In genomic region chr3:10759495-10759894, GRCh38 we compare ENCODE assay signal across 23 cellular contexts. TPM values are rescaled to one million over a fixed set of nuclear protein-coding genes. Genes with fewer than 3 reads are reported as not detected.
DNase-seq lines count a peak whose midpoint lies in the region; ATAC-seq, FAIRE-seq and TF ChIP-seq lines count a peak whose summit lies in the region.
"Had no signal": no experiment of that assay in that cellular context is flagged by ENCODE, and none has a peak within 500 bp of the region (broad histone marks: within the 10 kb centered on the region; RNA-seq: fewer than 3 reads in every experiment).

No MANE protein-coding gene starts in this region.

- no peak overlapping the region for H3K4me2 ChIP-seq in HepG2 (ENCODE audit: low read depth, low read length)
- H3K4me2 ChIP-seq: BLaER1 treated with 17β-estradiol and CSF1 and Interleukin-3, amounts not matched to agents 10 nM and 100 nM had no signal

- H3K9ac ChIP-seq in HepG2 (ENCODE audit: insufficient read depth, low read depth, low read length), result no peak overlapping the region
- H3K9ac ChIP-seq: BLaER1 treated with 17β-estradiol and CSF1 and Interleukin-3, amounts not matched to agents 10 nM and 100 nM had no signal

- H3K4me3 ChIP-seq in HepG2 (replicated peaks in 1 of 3; ENCODE audit: insufficient read depth in 1 of 3, low read depth in 2 of 3, low read length in 3 of 3) (no peak overlapping the region), right lobe of liver (no peak overlapping the region)
- H3K4me3 ChIP-seq: BLaER1 treated with 17β-estradiol and CSF1 and Interleukin-3, amounts not matched to agents 10 nM and 100 nM had no signal

- H3K36me3 Mint-ChIP-seq in nephron progenitor cell (ENCODE audit: low read depth), result no peaks in the 10 kb centered on the region
- H3K36me3 Mint-ChIP-seq: CD8-positive, alpha-beta T cell had no signal

- BruUV-seq in HepG2 (replicated peaks; lab: Mats Ljungman, UMichigan), result no TSS peak

- no peaks in the 10 kb centered on the region for H3K9me3 Mint-ChIP-seq in nephron progenitor cell
- H3K9me3 Mint-ChIP-seq: CD4-positive, alpha-beta T cell; CD8-positive, alpha-beta T cell had no signal

- TF ChIP-seq CTCF in HepG2 (CRISPR knock-in tag; IDR thresholded peaks at IDR 0.05), result no peak
- no peak for TF ChIP-seq CTCF in right lobe of liver (IDR thresholded peaks at IDR 0.05)
- TF ChIP-seq CTCF in VCaP (conservative IDR thresholded peaks at IDR 0.05), result no peak
- no peak for TF ChIP-seq CTCF in nephron progenitor cell (IDR thresholded peaks at IDR 0.05)

- H3K27me3 Mint-ChIP-seq in nephron progenitor cell (ENCODE audit: low read depth, poor library complexity), result peaks cover 51% of the 10 kb centered on the region

- H4K20me1 ChIP-seq in HepG2 (ENCODE audit: insufficient read depth, low read length), result 0 out of 2 replicates have a peak, but pooled peaks cover 3% of the 10 kb centered on the region
- H4K20me1 ChIP-seq: BLaER1 treated with 17β-estradiol and CSF1 and Interleukin-3, amounts not matched to agents 10 nM and 100 nM had no signal

- H3K27ac ChIP-seq in HepG2 (ENCODE audit: extremely low read length, insufficient read depth, low read length) (no peak overlapping the region), right lobe of liver (no peak overlapping the region), VCaP (peak overlapping the region; percentile 7; the same call in 1 of the 2 replicates)
- H3K27ac ChIP-seq: 22Rv1; BLaER1 treated with 17β-estradiol and CSF1 and Interleukin-3, amounts not matched to agents 10 nM and 100 nM; C4-2B had no signal

- TF ChIP-seq RAD21 in HepG2 (CRISPR knock-in tag; IDR thresholded peaks at IDR 0.05), result no peak

- H3K27ac Mint-ChIP-seq in nephron progenitor cell, result no peak overlapping the region
- H3K27ac Mint-ChIP-seq: CD4-positive, alpha-beta T cell; CD8-positive, alpha-beta T cell had no signal

- no peaks in the 10 kb centered on the region for H3K9me3 ChIP-seq in HepG2 (ENCODE audit: low read length)
- no peaks in the 10 kb centered on the region for H3K9me3 ChIP-seq in right lobe of liver
- H3K9me3 ChIP-seq: BLaER1 treated with 17β-estradiol and CSF1 and Interleukin-3, amounts not matched to agents 10 nM and 100 nM; Caco-2 had no signal

- H3K4me1 Mint-ChIP-seq in nephron progenitor cell, result no peaks in the 10 kb centered on the region

- in situ Hi-C loops in HepG2 (cut with HindIII; ENCODE audit: extremely low pct_ligation_motif_present, low pct_unique_long_range_greater_than_20kb), result loop anchor here (5.0 kb wide), 2 partner anchors 123 to 303 kb away; no protein-coding TSS in a partner anchor

- POLR2A ChIA-PET in HepG2 (lab: Yijun Ruan, JAX), result no interaction called here

- ATAC-seq in HepG2 (no peak), right lobe of liver (no peak)
- ATAC-seq: CD8-positive, alpha-beta T cell had no signal

- CTCF ChIA-PET in HepG2 (lab: Yijun Ruan, JAX; ENCODE audit: low intra/inter-chr PET ratio, low total read pairs), result interaction anchor here (1.4 to 5.3 kb wide), 2 partner anchors 125 to 300 kb away, joined by 9 to 45 read pairs; no protein-coding TSS in a partner anchor

- TF ChIP-seq EP300 in HepG2 (IDR thresholded peaks at IDR 0.05; ENCODE audit: low read depth in 2 of 2, low read length in 2 of 2) (no peak), HepG2 (CRISPR knock-in tag; IDR thresholded peaks at IDR 0.05; ENCODE audit: borderline replicate concordance) (no peak)

- peaks cover 17% of the 10 kb centered on the region; the same call in 1 of the 2 replicates for H3K4me1 ChIP-seq in HepG2 (ENCODE audit: insufficient read depth, low read length)
- no peaks in the 10 kb centered on the region for H3K4me1 ChIP-seq in right lobe of liver
- H3K4me1 ChIP-seq: Caco-2 had no signal

- 0% methylated on average over 1 of the region's 1 CpG for WGBS in HepG2 (ENCODE audit: low lambda C conversion rate)
- WGBS in right lobe of liver (ENCODE audit: insufficient coverage, low coverage, low lambda C conversion rate, missing lambda C conversion rate), result 38% methylated on average over 1 of the region's 1 CpG

- intact Hi-C loops in HepG2 (cut with micrococcal nuclease; ENCODE audit: unreplicated experiment), result loop anchor here (2.0 to 10.0 kb wide), 2 partner anchors 185 to 299 kb away; no protein-coding TSS in a partner anchor
- intact Hi-C loops in right lobe of liver (cut with DNase I), result loop anchor here (5.0 to 10.0 kb wide), 3 partner anchors 123 to 295 kb away; no protein-coding TSS in a partner anchor

- no peak overlapping the region for H3K4me3 Mint-ChIP-seq in nephron progenitor cell
- H3K4me3 Mint-ChIP-seq: CD4-positive, alpha-beta T cell; CD8-positive, alpha-beta T cell had no signal

- no peaks in the 10 kb centered on the region for H3K79me2 ChIP-seq in HepG2 (ENCODE audit: insufficient read depth, low read length)

- TF ChIP-seq POLR2A in HepG2 (IDR thresholded peaks at IDR 0.05; ENCODE audit: insufficient read depth in 1 of 2, low read depth in 2 of 2, low read length in 2 of 2), result no peak
- no peak for TF ChIP-seq POLR2A in right lobe of liver (IDR thresholded peaks at IDR 0.05)

- H3K27me3 ChIP-seq in HepG2 (ENCODE audit: control insufficient read depth in 1 of 2, insufficient read depth in 2 of 2, low read length in 2 of 2), result peaks cover 0 to 21% of the 10 kb centered on the region in 2 experiments; a peak in 2 of 5 replicates
- H3K27me3 ChIP-seq in right lobe of liver, result no peaks in the 10 kb centered on the region
- H3K27me3 ChIP-seq: BLaER1 treated with 17β-estradiol and CSF1 and Interleukin-3, amounts not matched to agents 10 nM and 100 nM had no signal

- no peak for FAIRE-seq in HepG2 (lab: Jason Lieb, UNC)
- FAIRE-seq: D721Med, G401.6, GM12891, GM19239 had no signal

- H3K36me3 ChIP-seq in HepG2 (replicated peaks in 1 of 2; ENCODE audit: control insufficient read depth in 1 of 2, insufficient read depth in 2 of 2, low read length in 2 of 2), result no peaks in the 10 kb centered on the region
- H3K36me3 ChIP-seq in right lobe of liver, result no peaks in the 10 kb centered on the region
- H3K36me3 ChIP-seq: BLaER1 treated with 17β-estradiol and CSF1 and Interleukin-3, amounts not matched to agents 10 nM and 100 nM had no signal

- no peak overlapping the region for H2AFZ ChIP-seq in HepG2 (ENCODE audit: low read length)

- DNase-seq in HepG2 (ENCODE audit: low spot score) (no peak), right lobe of liver (no peak), hypothalamus (lab: John Stamatoyannopoulos, UW) (no peak), nephron progenitor cell (no peak)
- DNase-seq: ACHN; Caco-2; Calu3; CD4-positive, alpha-beta T cell; CD8-positive, alpha-beta T cell; DMS79 treated with DMSO at 0.1 percent for 48 hours; GF-D8 had no signal

TF ChIP-seq in HepG2, 621 proteins besides CTCF, POLR2A, EP300 and RAD21:
- TF ChIP-seq ZNF768 (CRISPR knock-in tag; IDR thresholded peaks at IDR 0.05) (peak; percentile 60; the same call in 1 of the 2 replicates), ZNF382 (CRISPR knock-in tag; IDR thresholded peaks at IDR 0.05; ENCODE audit: borderline replicate concordance) (no peak), FOXA1 (IDR thresholded peaks at IDR 0.05) (no peak), FOXA1 (CRISPR knock-in tag; IDR thresholded peaks at IDR 0.05) (no peak), ZNF383 (CRISPR knock-in tag; IDR thresholded peaks at IDR 0.05; ENCODE audit: borderline replicate concordance) (no peak), SIX4 (CRISPR knock-in tag; IDR thresholded peaks at IDR 0.05) (no peak), SMAD1 (CRISPR knock-in tag; IDR thresholded peaks at IDR 0.05; ENCODE audit: borderline replicate concordance, low read depth) (no peak), FOXC1 (CRISPR knock-in tag; IDR thresholded peaks at IDR 0.05; ENCODE audit: borderline replicate concordance) (no peak), FIP1L1 (IDR thresholded peaks at IDR 0.05; ENCODE audit: borderline replicate concordance, insufficient read depth, low read depth, low read length) (no peak)
- TF ChIP-seq, protein P1, sequence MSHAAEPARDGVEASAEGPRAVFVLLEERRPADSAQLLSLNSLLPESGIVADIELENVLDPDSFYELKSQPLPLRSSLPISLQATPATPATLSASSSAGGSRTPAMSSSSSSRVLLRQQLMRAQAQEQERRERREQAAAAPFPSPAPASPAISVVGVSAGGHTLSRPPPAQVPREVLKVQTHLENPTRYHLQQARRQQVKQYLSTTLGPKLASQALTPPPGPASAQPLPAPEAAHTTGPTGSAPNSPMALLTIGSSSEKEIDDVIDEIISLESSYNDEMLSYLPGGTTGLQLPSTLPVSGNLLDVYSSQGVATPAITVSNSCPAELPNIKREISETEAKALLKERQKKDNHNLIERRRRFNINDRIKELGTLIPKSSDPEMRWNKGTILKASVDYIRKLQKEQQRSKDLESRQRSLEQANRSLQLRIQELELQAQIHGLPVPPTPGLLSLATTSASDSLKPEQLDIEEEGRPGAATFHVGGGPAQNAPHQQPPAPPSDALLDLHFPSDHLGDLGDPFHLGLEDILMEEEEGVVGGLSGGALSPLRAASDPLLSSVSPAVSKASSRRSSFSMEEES (CRISPR knock-in tag; IDR thresholded peaks at IDR 0.05), result no peak

RNA-seq across cellular contexts. Expression of gene SLC6A11, which starts 56.5 kb away (rescaled TPM):
- 16.4 and 34.5 TPM in 2 replicates for total RNA-seq in HepG2 (2016; rRNA removed; fragmentation: Illumina TruSeq; extraction: Trizol)
- 3.6 and 3.7 TPM in 2 replicates for total RNA-seq in HepG2 (2016; cell fraction: cytosol; rRNA removed; fragmentation: Illumina TruSeq; extraction: Trizol; ENCODE audit: low read depth)
- total RNA-seq in HepG2 (2016; cell fraction: insoluble cytoplasmic fraction; rRNA removed; fragmentation: Illumina TruSeq; extraction: Trizol), result 15.1 and 36.1 TPM in 2 replicates
- total RNA-seq in HepG2 (2016; cell fraction: membrane; rRNA removed; fragmentation: Illumina TruSeq; extraction: Trizol), result 10.4 and 11.0 TPM in 2 replicates
- 42.8 and 45.6 TPM in 2 replicates for total RNA-seq in HepG2 (2016; cell fraction: nucleus; rRNA removed; fragmentation: Illumina TruSeq; extraction: Trizol)
- polyA plus RNA-seq in HepG2 (2011; rRNA removed), result 17.9 and 30.4 TPM in 2 replicates
- polyA plus RNA-seq in HepG2 (2011; cell fraction: cytosol; rRNA removed), result 11.3 and 15.1 TPM in 2 replicates
- polyA plus RNA-seq in HepG2 (2011; cell fraction: nucleus; rRNA removed), result 48.6 and 62.7 TPM in 2 replicates
- polyA plus RNA-seq in HepG2 (2012), result 10.5 and 12.6 TPM in 2 replicates
- polyA plus RNA-seq in HepG2 (2016; cell fraction: cytosol; fragmentation: Illumina TruSeq; extraction: Trizol; ENCODE audit: low read depth), result 2.5 TPM in 2 replicates
- 11.9 and 14.6 TPM in 2 replicates for polyA plus RNA-seq in HepG2 (2016; cell fraction: insoluble cytoplasmic fraction; fragmentation: Illumina TruSeq; extraction: Trizol; ENCODE audit: low read depth)
- polyA plus RNA-seq in HepG2 (2016; cell fraction: membrane; fragmentation: Illumina TruSeq; extraction: Trizol; ENCODE audit: low read depth), result 5.5 and 6.6 TPM in 2 replicates
- polyA plus RNA-seq in HepG2 (2016; cell fraction: nucleus; fragmentation: Illumina TruSeq; extraction: Trizol; ENCODE audit: insufficient read depth, low read depth), result 51.4 and 54.6 TPM in 2 replicates
- polyA minus RNA-seq in HepG2 (2011; rRNA and poly(A)+ RNA removed; ENCODE audit: low replicate concordance), result 0.02 and 26.3 TPM in 2 replicates
- 7.0 and 11.0 TPM in 2 replicates for polyA minus RNA-seq in HepG2 (2011; cell fraction: cytosol; rRNA and poly(A)+ RNA removed)
- 34.5 and 44.1 TPM in 2 replicates for polyA minus RNA-seq in HepG2 (2011; cell fraction: nucleus; rRNA and poly(A)+ RNA removed)
- under 1 TPM in 5 of 6 experiments, not detected in 1; 0.06 to 0.42 (median 0.12) TPM for total RNA-seq in right lobe of liver
- total RNA-seq: A172; A673; Caco-2; Calu3; CD4-positive, alpha-beta T cell; CD8-positive, alpha-beta T cell had no signal
- polyA plus RNA-seq: AG04450, BJ had no signal
